In the genomic region with DNA sequence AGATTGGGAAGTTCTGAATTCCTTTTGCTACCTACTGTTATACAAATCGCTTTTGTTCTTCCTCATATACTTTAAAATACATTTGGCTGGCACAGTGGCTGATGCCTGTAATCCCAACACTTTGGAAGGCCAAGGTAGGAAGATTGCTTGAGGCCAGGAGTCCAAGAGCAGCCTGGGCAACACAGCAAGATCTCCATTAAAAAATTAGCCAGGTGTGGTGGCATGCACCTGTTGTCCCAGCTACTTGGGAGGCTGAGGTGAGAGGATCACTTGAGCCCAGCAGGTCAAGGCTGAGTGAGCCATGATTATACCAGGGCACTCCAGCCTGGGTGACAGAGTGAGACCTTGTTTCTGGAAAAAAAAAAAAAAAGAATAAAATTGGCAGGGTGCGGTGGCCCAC, we compare ENCODE assay signal across 27 cellular contexts. TPM values are rescaled to one million over a fixed set of nuclear protein-coding genes. Genes with fewer than 3 reads are reported as not detected.
"Had no signal": no experiment of that assay in that cellular context is flagged by ENCODE, and none has a peak within 500 bp of the region (broad histone marks: within the 10 kb centered on the region; RNA-seq: fewer than 3 reads in every experiment).

No MANE protein-coding gene starts in this region.

- H3K27ac ChIP-seq: left ventricle myocardium inferior, pancreas, prostate gland, sigmoid colon, spleen, suprapubic skin, tibial nerve, uterus had no signal

- DNase-seq: islet precursor cell; left ventricle myocardium inferior; midbrain; mucosa of descending colon; naive thymus-derived CD4-positive, alpha-beta T cell; pancreas; posterior cingulate gyrus; retina; right cardiac atrium; sigmoid colon; small intestine; spleen; stimulated activated CD4-positive, alpha-beta T cell treated with anti-CD3 and anti-CD28 coated beads, Interleukin-4, amount 100 ng/mL, for 24 hours; stimulated activated naive CD4-positive, alpha-beta T cell; uterus had no signal

- ATAC-seq: mucosa of descending colon; naive thymus-derived CD4-positive, alpha-beta T cell; natural killer cell treated with Interleukin-12 subunit alpha and Interleukin-12 subunit beta and Interleukin-15 and Interleukin-18, amount 100 ng/mL, for 72 hours; pancreas; right cardiac atrium; stimulated activated effector memory CD8-positive, alpha-beta T cell treated with anti-CD3 and anti-CD28 coated beads, Interleukin-12 subunit alpha, Interleukin-12 subunit beta, amount 100 ng/mL, for 72 hours had no signal

- FAIRE-seq: pancreas, small intestine had no signal

- H3K4me1 ChIP-seq: sigmoid colon, suprapubic skin, uterus had no signal

- H3K4me3 ChIP-seq: left ventricle myocardium inferior, lung, mucosa of descending colon, pancreas, prostate gland, sigmoid colon, spleen, suprapubic skin, tibial nerve, uterus had no signal

- H3K9me3 ChIP-seq: left ventricle myocardium inferior, mucosa of descending colon, pancreas, prostate gland, sigmoid colon, spleen, suprapubic skin, tibial nerve, uterus had no signal

- H3K27me3 ChIP-seq: pancreas, sigmoid colon, spleen, suprapubic skin, tibial nerve, uterus had no signal

- H3K36me3 ChIP-seq: left ventricle myocardium inferior, pancreas, prostate gland, sigmoid colon, spleen, suprapubic skin, tibial nerve, uterus had no signal

RNA-seq across cellular contexts. Expression of gene CXCL17, which starts 34.4 kb away (rescaled TPM):
- total RNA-seq: kidney epithelial cell; left ventricle myocardium inferior; mesenteric fat pad; mucosa of descending colon; myocyte; naive thymus-derived CD4-positive, alpha-beta T cell; natural killer cell treated with Interleukin-12 subunit alpha and Interleukin-12 subunit beta and Interleukin-15 and Interleukin-18, amount 100 ng/mL, for 72 hours; osteoblast; right cardiac atrium; sigmoid colon; spleen; subcutaneous adipose tissue; tibial nerve; uterus had no signal
- polyA plus RNA-seq: neural cell, right cardiac atrium had no signal

RNA-seq across cellular contexts. Expression of gene CEACAM1, which starts 51.2 kb away (rescaled TPM):
- total RNA-seq: myocyte, osteoblast had no signal
